12 cellular contexts compared by ENCODE assay signal in genomic region chr9:77402286-77402685, GRCh38.
"Had no signal": no experiment of that assay in that cellular context is flagged by ENCODE, and none has a peak within 500 bp of the region (broad histone marks: within the 10 kb centered on the region; RNA-seq: fewer than 3 reads in every experiment).

No MANE protein-coding gene starts in this region.

- DNase-seq: amniotic stem cell; esophagus squamous epithelium; hypothalamus; left cardiac atrium; naive thymus-derived CD4-positive, alpha-beta T cell; posterior cingulate gyrus; small intestine; T-helper 2 cell; tibial artery; uterus had no signal

- H3K4me3 ChIP-seq: esophagus squamous epithelium, lung, tibial artery, uterus had no signal

- H3K27me3 ChIP-seq: esophagus squamous epithelium, neutrophil, tibial artery, uterus had no signal

- H3K27ac ChIP-seq: esophagus squamous epithelium, neutrophil, tibial artery, uterus had no signal

- H3K4me1 ChIP-seq: esophagus squamous epithelium, uterus had no signal
